Comparison of ENCODE assay signal across 7 cellular contexts in the genomic region with DNA sequence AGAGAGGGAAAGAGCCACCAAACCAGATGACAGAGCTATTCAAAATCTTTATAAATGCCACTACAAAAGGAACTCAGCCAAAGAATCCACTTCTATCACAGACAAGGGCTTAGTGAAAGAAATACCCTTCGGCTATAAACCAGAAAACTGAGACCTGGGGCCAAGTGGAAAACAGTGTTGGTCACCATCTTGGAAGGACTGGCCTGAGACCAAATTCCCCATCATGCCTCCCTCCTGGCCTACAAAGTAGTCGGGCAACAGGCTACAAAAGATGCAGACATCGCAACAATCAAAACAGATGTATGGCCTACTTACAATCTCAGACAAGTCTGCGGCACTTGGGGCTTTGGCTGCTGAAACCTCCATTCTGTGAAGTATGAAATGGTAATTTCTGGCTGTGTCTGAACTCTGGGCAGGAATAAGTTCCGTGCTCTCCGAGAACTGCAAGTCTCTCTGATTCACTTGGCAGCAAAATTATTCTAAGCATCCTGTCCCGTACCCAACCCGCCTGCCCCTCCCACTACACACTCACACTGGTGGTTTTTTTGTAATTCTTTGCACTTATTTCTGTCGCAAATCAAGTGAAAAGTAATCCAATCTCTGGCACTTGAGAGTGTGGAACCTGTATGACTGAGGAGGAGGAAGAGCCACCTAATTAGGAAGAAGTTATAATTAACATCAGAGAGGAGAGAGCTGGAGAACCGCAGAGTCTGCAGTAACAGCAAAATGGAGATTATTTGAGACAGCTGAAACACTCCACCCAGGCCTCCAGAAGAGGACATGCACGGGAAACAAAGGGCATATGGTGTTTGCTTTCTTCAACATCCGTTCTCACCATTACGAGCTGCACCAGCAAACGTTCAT.
A peak's percentile ranks its signal among the peaks of the same experiment; 100 is the strongest.
DNase-seq lines count a peak whose midpoint lies in the region; ATAC-seq and TF ChIP-seq lines count a peak whose summit lies in the region.

No MANE protein-coding gene starts in this region.

- DNase-seq in NCI-H146 (lab: John Stamatoyannopoulos, UW) (peak; percentile 71), fibroblast of pulmonary artery (ENCODE audit: low read depth) (peak; percentile 36), 8988T (no peak), amniotic stem cell (lab: John Stamatoyannopoulos, UW) (no peak)
- DNase-seq in activated CD4-positive, alpha-beta T cell treated with anti-CD3 and anti-CD28 coated beads, Interleukin-2, amount 50 U/mL, for 4 hours: peak; percentile 33 to 37
- DNase-seq in stimulated activated CD4-positive, alpha-beta T cell treated with anti-CD3 and anti-CD28 coated beads, Interleukin-4, amount 100 ng/mL, for 4 hours: peak; percentile 14 to 45

- H3K4me3 ChIP-seq in fibroblast of pulmonary artery (replicated peaks; ENCODE audit: low read depth, low read length): no peak overlapping the region

- ATAC-seq in HG03045 (IDR thresholded peaks at IDR 0.05; ENCODE audit: unreplicated experiment): no peak

- TF ChIP-seq CTCF in fibroblast of pulmonary artery (IDR thresholded peaks at IDR 0.05; ENCODE audit: low read length, missing control alignments): no peak

Comparison
In these comparisons a context has a peak if more than half of its experiments do, and no peak if none do; other contexts are left out.
1. DNase-seq: peak in NCI-H146 (single experiment), activated CD4-positive, alpha-beta T cell treated with anti-CD3 and anti-CD28 coated beads, Interleukin-2, amount 50 U/mL, for 4 hours (2 of 2), fibroblast of pulmonary artery (single experiment) and stimulated activated CD4-positive, alpha-beta T cell treated with anti-CD3 and anti-CD28 coated beads, Interleukin-4, amount 100 ng/mL, for 4 hours (2 of 2); none in 8988T (single experiment) and amniotic stem cell (single experiment).